Comparison of ENCODE assay signal across 8 cellular contexts in genomic region chr13:112689498-112690241, GRCh38. TPM values are rescaled to one million over a fixed set of nuclear protein-coding genes. Genes with fewer than 3 reads are reported as not detected.
DNase-seq lines count a peak whose midpoint lies in the region; ATAC-seq lines count a peak whose summit lies in the region.

ATP11A (plus strand) TSS chr13:112690038; CDS start chr13:112690417, 379 bp downstream.

- H3K27me3 Mint-ChIP-seq in naive thymus-derived CD4-positive, alpha-beta T cell = no peaks in the 10 kb centered on the region

- POLR2A ChIA-PET in naive thymus-derived CD4-positive, alpha-beta T cell (lab: Charles Lee) = interaction anchor here (0.7 to 0.9 kb wide), 3 partner anchors 14 to 121 kb away, joined by 3 read pairs; partner anchors contain the start of gene TUBGCP3

- no peaks in the 10 kb centered on the region for H3K9me3 Mint-ChIP-seq in naive thymus-derived CD4-positive, alpha-beta T cell
- H3K9me3 Mint-ChIP-seq in stimulated activated effector memory CD8-positive, alpha-beta T cell treated with anti-CD3 and anti-CD28 coated beads, Interleukin-12 subunit alpha, Interleukin-12 subunit beta, amount 100 ng/mL, for 72 hours = no peaks in the 10 kb centered on the region

- peak within 1 kb of the TSS; percentile 78 for H3K4me3 ChIP-seq in naive thymus-derived CD4-positive, alpha-beta T cell (ENCODE audit: low read length)

- peak within 1 kb of the TSS; percentile 79 to 96 (median 90) for H3K27ac Mint-ChIP-seq in naive thymus-derived CD4-positive, alpha-beta T cell
- peak within 1 kb of the TSS; percentile 91 for H3K27ac Mint-ChIP-seq in stimulated activated effector memory CD8-positive, alpha-beta T cell treated with anti-CD3 and anti-CD28 coated beads, Interleukin-12 subunit alpha, Interleukin-12 subunit beta, amount 100 ng/mL, for 72 hours

- DNase-seq in DMS153 treated with DMSO at 0.1 percent for 48 hours (lab: John Stamatoyannopoulos, UW; ENCODE audit: unreplicated experiment) = peak; percentile 86
- DNase-seq in HuH-7 (ENCODE audit: low spot score) = peak; percentile 97
- peak; percentile 84 for DNase-seq in RPMI8226
- peak; percentile 57 to 64 for DNase-seq in activated T-helper 1 cell treated with anti-CD3 and anti-CD28 coated beads, Interleukin-2, amount 50 U/mL, for 16 hours (ENCODE audit: low read depth in 1 of 2, low spot score in 1 of 2)
- DNase-seq in fibroblast of gingiva (ENCODE audit: low read depth) = peak; percentile 95
- DNase-seq in naive thymus-derived CD4-positive, alpha-beta T cell = peak; percentile 67 to 90 (median 74)
- DNase-seq in stimulated activated effector memory CD8-positive, alpha-beta T cell treated with anti-CD3 and anti-CD28 coated beads, Interleukin-12 subunit alpha, Interleukin-12 subunit beta, amount 100 ng/mL, for 72 hours (ENCODE audit: low spot score in 2 of 2) = peak; percentile 70 to 90

- CTCF ChIA-PET in naive thymus-derived CD4-positive, alpha-beta T cell (lab: Charles Lee) = no interaction called here

- H3K9me3 ChIP-seq in naive thymus-derived CD4-positive, alpha-beta T cell (ENCODE audit: control insufficient read depth in 2 of 3, low read length in 3 of 3) = no peaks in the 10 kb centered on the region

- H3K4me1 ChIP-seq in naive thymus-derived CD4-positive, alpha-beta T cell (ENCODE audit: control insufficient read depth in 2 of 2, insufficient read depth in 2 of 2, low read length in 2 of 2) = peaks cover 15 to 26% of the 10 kb centered on the region in 2 donors

- peak; percentile 78 for ATAC-seq in GM21515 (IDR thresholded peaks at IDR 0.05; ENCODE audit: unreplicated experiment)
- ATAC-seq in naive thymus-derived CD4-positive, alpha-beta T cell = peak; percentile 85
- ATAC-seq in stimulated activated effector memory CD8-positive, alpha-beta T cell treated with anti-CD3 and anti-CD28 coated beads, Interleukin-12 subunit alpha, Interleukin-12 subunit beta, amount 100 ng/mL, for 72 hours = peak; percentile 90

- H3K36me3 ChIP-seq in naive thymus-derived CD4-positive, alpha-beta T cell (ENCODE audit: control insufficient read depth in 2 of 3, insufficient read depth in 3 of 3, low read length in 3 of 3) = no peaks in the 10 kb centered on the region

- peaks cover 0 to 2% (median 0%) of the 10 kb centered on the region in 5 donors for H3K36me3 Mint-ChIP-seq in naive thymus-derived CD4-positive, alpha-beta T cell
- peaks cover 8% of the 10 kb centered on the region for H3K36me3 Mint-ChIP-seq in stimulated activated effector memory CD8-positive, alpha-beta T cell treated with anti-CD3 and anti-CD28 coated beads, Interleukin-12 subunit alpha, Interleukin-12 subunit beta, amount 100 ng/mL, for 72 hours

- H3K4me3 Mint-ChIP-seq in naive thymus-derived CD4-positive, alpha-beta T cell = peak within 1 kb of the TSS; percentile 79 to 96 (median 94)
- peak within 1 kb of the TSS; percentile 85 for H3K4me3 Mint-ChIP-seq in stimulated activated effector memory CD8-positive, alpha-beta T cell treated with anti-CD3 and anti-CD28 coated beads, Interleukin-12 subunit alpha, Interleukin-12 subunit beta, amount 100 ng/mL, for 72 hours

- H3K27me3 ChIP-seq in naive thymus-derived CD4-positive, alpha-beta T cell (ENCODE audit: control insufficient read depth in 2 of 2, insufficient read depth in 2 of 2, low read length in 2 of 2) = no peaks in the 10 kb centered on the region

- intact Hi-C loops in naive thymus-derived CD4-positive, alpha-beta T cell (cut with micrococcal nuclease) = loop anchor here (1.0 to 10.0 kb wide), 12 partner anchors 14 to 1982 kb away; partner anchors contain the start of genes CUL4A (in 2 of the 2), PCID2 (in 2 of the 2), ANKRD10 (in 1 of the 2) and CARS2 (in 1 of the 2)

- H3K4me1 Mint-ChIP-seq in naive thymus-derived CD4-positive, alpha-beta T cell = peaks cover 40 to 56% (median 52%) of the 10 kb centered on the region in 7 donors
- peaks cover 55% of the 10 kb centered on the region for H3K4me1 Mint-ChIP-seq in stimulated activated effector memory CD8-positive, alpha-beta T cell treated with anti-CD3 and anti-CD28 coated beads, Interleukin-12 subunit alpha, Interleukin-12 subunit beta, amount 100 ng/mL, for 72 hours

- peak within 1 kb of the TSS; percentile 88 for H3K27ac ChIP-seq in naive thymus-derived CD4-positive, alpha-beta T cell (ENCODE audit: low read depth, low read length)

RNA-seq across cellular contexts. Expression of gene ATP11A, which starts in this region (rescaled TPM):
- total RNA-seq in naive thymus-derived CD4-positive, alpha-beta T cell = 100 to 1,000 TPM in 1 of 5 experiments, 10 to 100 TPM in 4; 45.0 to 111 (median 79.8) TPM
- polyA plus RNA-seq in naive thymus-derived CD4-positive, alpha-beta T cell = 1 to 10 TPM; 4.3 to 6.1 TPM

Comparison
In these comparisons a context has a peak if more than half of its experiments do, and no peak if none do; other contexts are left out.
1. Peak in every context shown above with its lines: DNase-seq, ATAC-seq, H3K4me3 ChIP-seq and H3K27ac ChIP-seq.